17 cellular contexts compared by ENCODE assay signal in the genomic region with DNA sequence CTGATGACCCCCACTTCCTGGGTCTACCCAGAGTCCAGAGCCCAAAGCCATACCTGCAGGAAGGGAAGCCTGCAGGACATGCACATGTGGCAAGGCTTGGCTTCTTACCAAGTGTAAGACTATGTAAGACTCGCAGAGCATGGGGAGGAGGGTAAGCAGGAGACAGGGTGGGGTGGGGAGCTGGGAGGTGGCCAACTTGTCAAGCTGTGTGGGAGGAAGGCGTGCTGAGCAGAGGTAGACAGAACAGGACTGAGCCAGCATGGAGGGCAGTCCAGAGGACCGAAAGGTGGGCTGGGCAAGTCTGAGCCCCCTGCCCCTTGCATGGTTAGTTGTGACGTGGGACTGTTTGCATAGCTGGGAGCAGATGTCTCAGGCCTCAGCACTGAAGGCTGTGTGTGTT. TPM values are rescaled to one million over a fixed set of nuclear protein-coding genes. Genes with fewer than 3 reads are reported as not detected.
A peak's percentile ranks its signal among the peaks of the same experiment; 100 is the strongest.
DNase-seq lines count a peak whose midpoint lies in the region; ATAC-seq and TF ChIP-seq lines count a peak whose summit lies in the region.
"Had no signal": no experiment of that assay in that cellular context is flagged by ENCODE, and none has a peak within 500 bp of the region (broad histone marks: within the 10 kb centered on the region; RNA-seq: fewer than 3 reads in every experiment).

No MANE protein-coding gene starts in this region.

- peak overlapping the region; percentile 99; the same call in 1 of the 2 replicates for H3K27ac ChIP-seq in ACC112 (ENCODE audit: low read depth, low read length)
- peak overlapping the region; percentile 89 for H3K27ac ChIP-seq in KOPT-K1 (ENCODE audit: low read depth, low read length, poor library complexity, severe bottlenecking)
- no peak overlapping the region for H3K27ac ChIP-seq in brain microvascular endothelial cell
- H3K27ac ChIP-seq: parathyroid adenoma, VCaP had no signal

- in situ Hi-C loops in brain microvascular endothelial cell (cut with HindIII; ENCODE audit: low pct_ligation_motif_present, low sequenced_read_pairs) = no loop called here

- H3K36me3 ChIP-seq in ACC112 (ENCODE audit: insufficient read depth, low read length) = no peaks in the 10 kb centered on the region; the same call in 1 of the 2 replicates
- no peaks in the 10 kb centered on the region for H3K36me3 ChIP-seq in KOPT-K1 (ENCODE audit: insufficient read depth, low read length)
- no peaks in the 10 kb centered on the region for H3K36me3 ChIP-seq in mucosa of descending colon (ENCODE audit: low read depth)
- H3K36me3 ChIP-seq in brain microvascular endothelial cell (replicated peaks) = no peaks in the 10 kb centered on the region

- H2AFZ ChIP-seq in ACC112 (ENCODE audit: low read length, unreplicated experiment) = no peak overlapping the region
- H2AFZ ChIP-seq: parathyroid adenoma had no signal

- peaks cover 64% of the 10 kb centered on the region for H3K4me1 ChIP-seq in ACC112 (ENCODE audit: control insufficient read depth, insufficient read depth, low read length, unreplicated experiment)
- peaks cover 2% of the 10 kb centered on the region for H3K4me1 ChIP-seq in mucosa of descending colon (ENCODE audit: low read depth)
- H3K4me1 ChIP-seq: parathyroid adenoma had no signal

- no peaks in the 10 kb centered on the region for H3K4me1 Mint-ChIP-seq in activated naive CD8-positive, alpha-beta T cell treated with anti-CD3 and anti-CD28 coated beads for 36 hours

- no peaks in the 10 kb centered on the region for H3K36me3 Mint-ChIP-seq in activated naive CD8-positive, alpha-beta T cell treated with anti-CD3 and anti-CD28 coated beads for 36 hours
- H3K36me3 Mint-ChIP-seq: CD8-positive, alpha-beta T cell had no signal

- no peaks in the 10 kb centered on the region for H3K27me3 Mint-ChIP-seq in activated naive CD8-positive, alpha-beta T cell treated with anti-CD3 and anti-CD28 coated beads for 36 hours

- TF ChIP-seq CTCF in choroid plexus epithelial cell (conservative IDR thresholded peaks at IDR 0.05; ENCODE audit: low read depth, low read length) (no peak), mucosa of descending colon (IDR thresholded peaks at IDR 0.05) (no peak), brain microvascular endothelial cell (IDR thresholded peaks at IDR 0.05; ENCODE audit: low read depth, low read length, missing control alignments) (no peak)

- ATAC-seq in mucosa of descending colon = peak; percentile 31
- ATAC-seq in HG03139 (IDR thresholded peaks at IDR 0.05; ENCODE audit: unreplicated experiment) = no peak
- ATAC-seq in HG03354 (IDR thresholded peaks at IDR 0.05; ENCODE audit: poor library complexity, severe bottlenecking, unreplicated experiment) = no peak
- ATAC-seq: CD8-positive, alpha-beta T cell had no signal

- H3K27ac Mint-ChIP-seq in activated naive CD8-positive, alpha-beta T cell treated with anti-CD3 and anti-CD28 coated beads for 36 hours = no peak overlapping the region
- H3K27ac Mint-ChIP-seq: CD8-positive, alpha-beta T cell; H9 had no signal

- H3K79me2 ChIP-seq in ACC112 (ENCODE audit: control insufficient read depth, insufficient read depth, low read length, unreplicated experiment) = no peaks in the 10 kb centered on the region
- H3K79me2 ChIP-seq: parathyroid adenoma had no signal

- H3K9me3 Mint-ChIP-seq in activated naive CD8-positive, alpha-beta T cell treated with anti-CD3 and anti-CD28 coated beads for 36 hours = no peaks in the 10 kb centered on the region
- H3K9me3 Mint-ChIP-seq: CD8-positive, alpha-beta T cell had no signal

- H3K9me3 ChIP-seq in KOPT-K1 (ENCODE audit: insufficient read depth, low read length, poor library complexity, severe bottlenecking) (peaks cover 6% of the 10 kb centered on the region), mucosa of descending colon (no peaks in the 10 kb centered on the region)

- H3K27me3 ChIP-seq in ACC112 (ENCODE audit: insufficient read depth, low read length) = no peaks in the 10 kb centered on the region
- H3K27me3 ChIP-seq in brain microvascular endothelial cell (replicated peaks) = no peaks in the 10 kb centered on the region

- intact Hi-C loops in mucosa of descending colon (cut with DNase I, micrococcal nuclease) = no loop called here

- H3K4me3 Mint-ChIP-seq in activated naive CD8-positive, alpha-beta T cell treated with anti-CD3 and anti-CD28 coated beads for 36 hours = no peak overlapping the region
- H3K4me3 Mint-ChIP-seq: CD8-positive, alpha-beta T cell; H9 had no signal

- DNase-seq in choroid plexus epithelial cell (ENCODE audit: low read depth) = peak; percentile 67
- peak in 1 of 3 donors; percentile 44 for DNase-seq in mucosa of descending colon
- DNase-seq in brain microvascular endothelial cell = no peak
- DNase-seq in activated naive CD8-positive, alpha-beta T cell treated with anti-CD3 and anti-CD28 coated beads for 36 hours = no peak
- DNase-seq: activated gamma-delta T cell; CD8-positive, alpha-beta T cell; H9; Karpas-422; NCI-H1694 treated with DMSO at 0.1 percent for 48 hours; NCI-H510A treated with DMSO at 0.1 percent for 48 hours; SW 1271 had no signal

- H3K4me3 ChIP-seq in ACC112 (ENCODE audit: low read depth, low read length) (no peak overlapping the region), choroid plexus epithelial cell (ENCODE audit: low read depth, low read length) (no peak overlapping the region), mucosa of descending colon (no peak overlapping the region), brain microvascular endothelial cell (ENCODE audit: low read depth, low read length) (no peak overlapping the region)

RNA-seq across cellular contexts. Expression of a gene that starts 53.4 kb away (rescaled TPM):
- total RNA-seq in mucosa of descending colon = 1 to 10 TPM; 3.2 to 8.2 (median 7.5) TPM
- 10 to 100 TPM; 13.3 to 13.7 TPM for total RNA-seq in activated naive CD8-positive, alpha-beta T cell treated with anti-CD3 and anti-CD28 coated beads for 36 hours
